13 cellular contexts compared by ENCODE assay signal in genomic region chr2:173667415-173667814, GRCh38.
A peak's percentile ranks its signal among the peaks of the same experiment; 100 is the strongest.
DNase-seq lines count a peak whose midpoint lies in the region; ATAC-seq and TF ChIP-seq lines count a peak whose summit lies in the region.
"Had no signal": no experiment of that assay in that cellular context is flagged by ENCODE, and none has a peak within 500 bp of the region (broad histone marks: within the 10 kb centered on the region; RNA-seq: fewer than 3 reads in every experiment).

No MANE protein-coding gene starts in this region.

- H3K36me3 ChIP-seq in kidney epithelial cell (ENCODE audit: control insufficient read depth, insufficient read depth, low read length) = no peaks in the 10 kb centered on the region
- H3K36me3 ChIP-seq: MG63 had no signal

- H3K27me3 Mint-ChIP-seq in natural killer cell treated with Interleukin-12 subunit alpha and Interleukin-12 subunit beta and Interleukin-15 and Interleukin-18, amount 100 ng/mL, for 72 hours = peaks cover 30 to 53% of the 10 kb centered on the region in 2 donors

- DNase-seq in EH (ENCODE audit: low read depth) = peak; percentile 30
- DNase-seq in LNCaP clone FGC (ENCODE audit: low read depth) = no peak
- no peak for DNase-seq in kidney epithelial cell (ENCODE audit: low read depth)
- DNase-seq in natural killer cell treated with Interleukin-12 subunit alpha and Interleukin-12 subunit beta and Interleukin-15 and Interleukin-18, amount 100 ng/mL, for 72 hours (ENCODE audit: low spot score) = no peak
- no peak for DNase-seq in posterior cingulate gyrus
- DNase-seq in activated CD4-positive, alpha-beta T cell treated with anti-CD3 and anti-CD28 coated beads, Interleukin-2, amount 50 U/mL, for 1 hour = no peak
- no peak for DNase-seq in H4 (ENCODE audit: low spot score)
- DNase-seq: activated CD4-positive, alpha-beta T cell treated with anti-CD3 and anti-CD28 coated beads, Interleukin-2, amount 10 ng/mL, durations not matched to agents 24 days and 14 days; activated effector memory CD4-positive, alpha-beta T cell treated with Interleukin-2 at 50 U/mL for 16 hours; MG63; stimulated activated CD4-positive, alpha-beta T cell treated with anti-CD3 and anti-CD28 coated beads, Interleukin-4, amount 100 ng/mL, for 4 hours had no signal

- no peaks in the 10 kb centered on the region for H3K4me1 Mint-ChIP-seq in natural killer cell treated with Interleukin-12 subunit alpha and Interleukin-12 subunit beta and Interleukin-15 and Interleukin-18, amount 100 ng/mL, for 72 hours (ENCODE audit: low read depth in 2 of 2)
- H3K4me1 Mint-ChIP-seq: activated CD4-positive, alpha-beta T cell treated with anti-CD3 and anti-CD28 coated beads, Interleukin-2, amount 10 ng/mL, durations not matched to agents 24 days and 14 days had no signal

- H3K4me3 ChIP-seq in LNCaP clone FGC (ENCODE audit: low read depth, low read length) = no peak overlapping the region
- no peak overlapping the region for H3K4me3 ChIP-seq in WI38 (ENCODE audit: low read depth, low read length)
- H3K4me3 ChIP-seq in kidney epithelial cell (ENCODE audit: low read depth, low read length) = no peak overlapping the region
- H3K4me3 ChIP-seq: MG63, SK-N-MC had no signal

- TF ChIP-seq CTCF in LNCaP clone FGC (IDR thresholded peaks at IDR 0.05; ENCODE audit: control insufficient read depth, extremely low read depth, insufficient read depth) = 0 out of 2 replicates have a peak, but pooled peaks have one; percentile 8
- TF ChIP-seq CTCF in WI38 (IDR thresholded peaks at IDR 0.05; ENCODE audit: low read depth, low read length) = peak; percentile 27
- TF ChIP-seq CTCF in kidney epithelial cell (IDR thresholded peaks at IDR 0.05; ENCODE audit: insufficient read depth, low read length, poor library complexity, severe bottlenecking) = peak; percentile 30

- H3K27ac Mint-ChIP-seq in natural killer cell treated with Interleukin-12 subunit alpha and Interleukin-12 subunit beta and Interleukin-15 and Interleukin-18, amount 100 ng/mL, for 72 hours = no peak overlapping the region
- H3K27ac Mint-ChIP-seq: activated CD4-positive, alpha-beta T cell treated with anti-CD3 and anti-CD28 coated beads, Interleukin-2, amount 10 ng/mL, durations not matched to agents 24 days and 14 days had no signal

- ATAC-seq in natural killer cell treated with Interleukin-12 subunit alpha and Interleukin-12 subunit beta and Interleukin-15 and Interleukin-18, amount 100 ng/mL, for 72 hours = no peak

- H3K4me3 Mint-ChIP-seq in natural killer cell treated with Interleukin-12 subunit alpha and Interleukin-12 subunit beta and Interleukin-15 and Interleukin-18, amount 100 ng/mL, for 72 hours = no peak overlapping the region
- H3K4me3 Mint-ChIP-seq: activated CD4-positive, alpha-beta T cell treated with anti-CD3 and anti-CD28 coated beads, Interleukin-2, amount 10 ng/mL, durations not matched to agents 24 days and 14 days had no signal

- H3K36me3 Mint-ChIP-seq in natural killer cell treated with Interleukin-12 subunit alpha and Interleukin-12 subunit beta and Interleukin-15 and Interleukin-18, amount 100 ng/mL, for 72 hours = no peaks in the 10 kb centered on the region

- intact Hi-C loops in posterior cingulate gyrus (cut with DNase I) = no loop called here

- H3K27me3 ChIP-seq in kidney epithelial cell (ENCODE audit: control insufficient read depth, insufficient read depth, low read length) = no peaks in the 10 kb centered on the region
- H3K27me3 ChIP-seq: MG63 had no signal

- H3K9me3 Mint-ChIP-seq in natural killer cell treated with Interleukin-12 subunit alpha and Interleukin-12 subunit beta and Interleukin-15 and Interleukin-18, amount 100 ng/mL, for 72 hours = no peaks in the 10 kb centered on the region
- H3K9me3 Mint-ChIP-seq: activated CD4-positive, alpha-beta T cell treated with anti-CD3 and anti-CD28 coated beads, Interleukin-2, amount 10 ng/mL, durations not matched to agents 24 days and 14 days had no signal
